ENCODE assay signal across 8 cellular contexts in genomic region chr11:125452125-125452470, GRCh38. TPM values are rescaled to one million over a fixed set of nuclear protein-coding genes. Genes with fewer than 3 reads are reported as not detected.
DNase-seq lines count a peak whose midpoint lies in the region; TF ChIP-seq lines count a peak whose summit lies in the region.

No MANE protein-coding gene starts in this region.

- TF ChIP-seq POLR2A in suprapubic skin (IDR thresholded peaks at IDR 0.05) = no peak

- H3K4me3 ChIP-seq in KMS-11 (IDR thresholded peaks at IDR 0.05; ENCODE audit: insufficient read depth, low read depth, low read length) (no peak overlapping the region), coronary artery (peak overlapping the region; percentile 50), suprapubic skin (no peak overlapping the region)

- H3K79me2 ChIP-seq in KMS-11 (ENCODE audit: insufficient read depth, low read depth) = no peaks in the 10 kb centered on the region

- no peaks in the 10 kb centered on the region for H3K27me3 ChIP-seq in KMS-11 (ENCODE audit: insufficient read depth, low read depth)
- H3K27me3 ChIP-seq in layer of hippocampus (ENCODE audit: control insufficient read depth, insufficient read depth, low read length) = no peaks in the 10 kb centered on the region
- no peaks in the 10 kb centered on the region for H3K27me3 ChIP-seq in suprapubic skin

- no peaks in the 10 kb centered on the region for H4K20me1 ChIP-seq in KMS-11 (ENCODE audit: insufficient read depth)

- TF ChIP-seq EP300 in suprapubic skin (IDR thresholded peaks at IDR 0.05) = no peak

- H3K27ac ChIP-seq in KMS-11 = no peak overlapping the region
- peak overlapping the region; percentile 60 to 78 for H3K27ac ChIP-seq in coronary artery
- peak overlapping the region; percentile 95 for H3K27ac ChIP-seq in layer of hippocampus (ENCODE audit: low read depth, low read length)
- peak overlapping the region; percentile 32 for H3K27ac ChIP-seq in suprapubic skin

- WGBS in suprapubic skin = 86% methylated on average over 7 of the region's 7 CpGs

- H3K36me3 ChIP-seq in KMS-11 (ENCODE audit: insufficient read depth) (no peaks in the 10 kb centered on the region), suprapubic skin (no peaks in the 10 kb centered on the region)

- DNase-seq in coronary artery (ENCODE audit: low spot score) (peak; percentile 56), suprapubic skin (ENCODE audit: low spot score in 2 of 2) (no peak), NCI-H446 treated with DMSO at 0.1 percent for 48 hours (lab: John Stamatoyannopoulos, UW) (no peak), NCI-H748 (lab: John Stamatoyannopoulos, UW; ENCODE audit: unreplicated experiment) (no peak), epidermal melanocyte (ENCODE audit: insufficient read length, low spot score) (no peak)
- no peak for DNase-seq in effector CD4-positive, alpha-beta T cell

- TF ChIP-seq CTCF in KMS-11 (conservative IDR thresholded peaks at IDR 0.05; ENCODE audit: low read depth, low read length) = no peak
- no peak for TF ChIP-seq CTCF in coronary artery (IDR thresholded peaks at IDR 0.05)
- TF ChIP-seq CTCF in suprapubic skin (IDR thresholded peaks at IDR 0.05) = no peak

- no peak overlapping the region for H3K9ac ChIP-seq in KMS-11

- peaks cover 5% of the 10 kb centered on the region for H3K4me1 ChIP-seq in KMS-11 (ENCODE audit: low read depth, poor library complexity, severe bottlenecking)
- peaks cover 13% of the 10 kb centered on the region for H3K4me1 ChIP-seq in suprapubic skin

- peak overlapping the region; percentile 50; the same call in 1 of the 2 replicates for H2AFZ ChIP-seq in KMS-11 (ENCODE audit: low read depth)

- no peaks in the 10 kb centered on the region for H3K9me3 ChIP-seq in suprapubic skin

- H3K4me2 ChIP-seq in KMS-11 = no peak overlapping the region

RNA-seq across cellular contexts. Expression of gene FEZ1, which starts 44.0 kb away (rescaled TPM):
- 10 to 100 TPM in 2 of 4 donors, 1 to 10 TPM in 2; 2.4 to 15.4 (median 9.8) TPM for total RNA-seq in suprapubic skin
